23 cellular contexts compared by ENCODE assay signal in the genomic region with DNA sequence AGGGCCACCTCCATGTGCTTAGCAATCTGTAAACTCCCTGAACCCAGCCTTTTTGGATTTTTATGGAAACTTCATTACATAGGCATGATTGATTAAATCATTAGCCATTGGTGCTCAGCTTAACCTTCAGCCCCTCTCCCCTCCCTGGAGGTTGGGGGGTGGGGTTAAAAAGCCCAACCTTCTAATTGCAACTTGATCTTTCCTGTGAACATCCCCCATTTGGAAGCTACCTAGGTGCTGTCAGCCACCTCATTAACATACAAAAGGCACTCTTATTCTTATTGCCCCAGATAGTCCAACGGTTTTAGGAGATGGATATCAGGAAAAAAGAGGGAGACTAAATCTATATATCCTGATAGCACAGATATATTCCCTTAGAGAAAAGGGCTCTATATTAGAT.
"Had no signal": no experiment of that assay in that cellular context is flagged by ENCODE, and none has a peak within 500 bp of the region (broad histone marks: within the 10 kb centered on the region; RNA-seq: fewer than 3 reads in every experiment).

No MANE protein-coding gene starts in this region.

- H3K9me3 ChIP-seq: gastrocnemius medialis had no signal

- H3K4me3 Mint-ChIP-seq: naive thymus-derived CD4-positive, alpha-beta T cell; natural killer cell had no signal

- H3K4me3 ChIP-seq: coronary artery, dorsolateral prefrontal cortex, esophagus squamous epithelium, gastrocnemius medialis, heart right ventricle, left lung, lower lobe of right lung had no signal

- H3K4me1 Mint-ChIP-seq: naive thymus-derived CD4-positive, alpha-beta T cell; natural killer cell had no signal

- H3K36me3 ChIP-seq: esophagus squamous epithelium, gastrocnemius medialis, heart right ventricle, left lung, lower lobe of right lung had no signal

- H3K27me3 ChIP-seq: dorsolateral prefrontal cortex, esophagus squamous epithelium, gastrocnemius medialis, left lung had no signal

- H3K27ac Mint-ChIP-seq: naive thymus-derived CD4-positive, alpha-beta T cell; natural killer cell had no signal

- DNase-seq: dermis blood vessel endothelial cell; dorsolateral prefrontal cortex; effector CD4-positive, alpha-beta T cell; effector memory CD4-positive, alpha-beta T cell; erythroblast; esophagus squamous epithelium; foreskin fibroblast; foreskin melanocyte; gastrocnemius medialis; glutamatergic neuron; head of caudate nucleus; heart right ventricle; hippocampal formation; left cardiac atrium; left lung; left ventricle myocardium superior; lower lobe of right lung; mesenchymal stem cell; midbrain; naive thymus-derived CD4-positive, alpha-beta T cell; natural killer cell had no signal

- H3K4me1 ChIP-seq: esophagus squamous epithelium, gastrocnemius medialis, heart right ventricle, left lung, lower lobe of right lung had no signal

- H3K27ac ChIP-seq: coronary artery, dorsolateral prefrontal cortex, epithelial cell of prostate, esophagus squamous epithelium, gastrocnemius medialis, heart right ventricle, left lung, lower lobe of right lung had no signal
